ENCODE assay signal across 9 cellular contexts in genomic region chr3:178325330-178325729, GRCh38.
A peak's percentile ranks its signal among the peaks of the same experiment; 100 is the strongest.
DNase-seq lines count a peak whose midpoint lies in the region; ATAC-seq, FAIRE-seq and TF ChIP-seq lines count a peak whose summit lies in the region.
"Had no signal": no experiment of that assay in that cellular context is flagged by ENCODE, and none has a peak within 500 bp of the region (broad histone marks: within the 10 kb centered on the region; RNA-seq: fewer than 3 reads in every experiment).

No MANE protein-coding gene starts in this region.

- no peaks in the 10 kb centered on the region for H3K9me2 ChIP-seq in neural cell (ENCODE audit: insufficient read depth, low read length)

- TF ChIP-seq CTCF in bronchial epithelial cell (IDR thresholded peaks at IDR 0.05; ENCODE audit: insufficient read depth, low read length, severe bottlenecking), result peak; percentile 4
- TF ChIP-seq CTCF in neural cell (IDR thresholded peaks at IDR 0.05; ENCODE audit: poor library complexity, severe bottlenecking), result peak; percentile 76

- DNase-seq in Caki2 (ENCODE audit: low read depth) (peak; percentile 41), NCI-H2081 treated with DMSO at 0.1 percent for 48 hours (lab: John Stamatoyannopoulos, UW) (peak; percentile 27), bronchial epithelial cell (ENCODE audit: low read depth) (peak; percentile 44), A172 (ENCODE audit: low spot score) (no peak)

- no peak for TF ChIP-seq EP300 in neural cell (conservative IDR thresholded peaks at IDR 0.05; ENCODE audit: poor library complexity, severe bottlenecking)

- H3K36me3 ChIP-seq in bronchial epithelial cell (ENCODE audit: control insufficient read depth, insufficient read depth, low read length), result no peaks in the 10 kb centered on the region
- no peaks in the 10 kb centered on the region for H3K36me3 ChIP-seq in neural cell (ENCODE audit: insufficient read depth, low read length)

- H2AFZ ChIP-seq in neural cell (ENCODE audit: low read depth, low read length), result no peak overlapping the region

- FAIRE-seq in bronchial epithelial cell (lab: Jason Lieb, UNC), result no peak

- no peaks in the 10 kb centered on the region for H4K20me1 ChIP-seq in neural cell (ENCODE audit: insufficient read depth)

- H3K9me3 ChIP-seq in neural cell (ENCODE audit: low read length), result no peaks in the 10 kb centered on the region

- H3K4me2 ChIP-seq in neural cell (ENCODE audit: low read length), result no peak overlapping the region

- peak overlapping the region; percentile 1 for H3K27ac ChIP-seq in neural cell (ENCODE audit: low read length)
- H3K27ac ChIP-seq: skin epidermis had no signal

- TF ChIP-seq RAD21 in neural cell (conservative IDR thresholded peaks at IDR 0.05), result peak; percentile 92

- no peaks in the 10 kb centered on the region for H3K79me2 ChIP-seq in neural cell (replicated peaks; ENCODE audit: insufficient read depth, low read length)

- H3K4me3 ChIP-seq in bronchial epithelial cell (ENCODE audit: low read depth, low read length), result no peak overlapping the region
- H3K4me3 ChIP-seq in neural cell (ENCODE audit: low read length), result no peak overlapping the region
- H3K4me3 ChIP-seq: skin epidermis had no signal

- H3K27me3 ChIP-seq in bronchial epithelial cell (ENCODE audit: control insufficient read depth, insufficient read depth, low read length), result no peaks in the 10 kb centered on the region
- no peaks in the 10 kb centered on the region for H3K27me3 ChIP-seq in neural cell (ENCODE audit: insufficient read depth, low read depth, low read length)

- H3F3A ChIP-seq in neural cell (ENCODE audit: insufficient read depth, low read length, poor library complexity, severe bottlenecking), result no peaks in the 10 kb centered on the region

- ATAC-seq in HG03571 (IDR thresholded peaks at IDR 0.05; ENCODE audit: unreplicated experiment), result no peak
- no peak for ATAC-seq in HG03045 (IDR thresholded peaks at IDR 0.05; ENCODE audit: unreplicated experiment)
- ATAC-seq in GM18519 (IDR thresholded peaks at IDR 0.05; ENCODE audit: low FRiP score, unreplicated experiment), result no peak

- no peak overlapping the region for H3K9ac ChIP-seq in neural cell (ENCODE audit: low read length)

- in situ Hi-C loops in Caki2 (cut with HindIII; ENCODE audit: low pct_unique_long_range_greater_than_20kb, low sequenced_read_pairs), result no loop called here

TF ChIP-seq in neural cell, 6 proteins besides CTCF, POLR2A, EP300 and RAD21:
- TF ChIP-seq TAF1 (IDR thresholded peaks at IDR 0.05; ENCODE audit: low read depth), result no peak
- TF ChIP-seq MXI1 (conservative IDR thresholded peaks at IDR 0.05; ENCODE audit: poor library complexity, severe bottlenecking), result no peak
- TF ChIP-seq SMC3 (conservative IDR thresholded peaks at IDR 0.05; ENCODE audit: poor library complexity), result peak; percentile 90
- no peak for TF ChIP-seq POLR2AphosphoS5 (IDR thresholded peaks at IDR 0.05)
- TF ChIP-seq, protein P1, sequence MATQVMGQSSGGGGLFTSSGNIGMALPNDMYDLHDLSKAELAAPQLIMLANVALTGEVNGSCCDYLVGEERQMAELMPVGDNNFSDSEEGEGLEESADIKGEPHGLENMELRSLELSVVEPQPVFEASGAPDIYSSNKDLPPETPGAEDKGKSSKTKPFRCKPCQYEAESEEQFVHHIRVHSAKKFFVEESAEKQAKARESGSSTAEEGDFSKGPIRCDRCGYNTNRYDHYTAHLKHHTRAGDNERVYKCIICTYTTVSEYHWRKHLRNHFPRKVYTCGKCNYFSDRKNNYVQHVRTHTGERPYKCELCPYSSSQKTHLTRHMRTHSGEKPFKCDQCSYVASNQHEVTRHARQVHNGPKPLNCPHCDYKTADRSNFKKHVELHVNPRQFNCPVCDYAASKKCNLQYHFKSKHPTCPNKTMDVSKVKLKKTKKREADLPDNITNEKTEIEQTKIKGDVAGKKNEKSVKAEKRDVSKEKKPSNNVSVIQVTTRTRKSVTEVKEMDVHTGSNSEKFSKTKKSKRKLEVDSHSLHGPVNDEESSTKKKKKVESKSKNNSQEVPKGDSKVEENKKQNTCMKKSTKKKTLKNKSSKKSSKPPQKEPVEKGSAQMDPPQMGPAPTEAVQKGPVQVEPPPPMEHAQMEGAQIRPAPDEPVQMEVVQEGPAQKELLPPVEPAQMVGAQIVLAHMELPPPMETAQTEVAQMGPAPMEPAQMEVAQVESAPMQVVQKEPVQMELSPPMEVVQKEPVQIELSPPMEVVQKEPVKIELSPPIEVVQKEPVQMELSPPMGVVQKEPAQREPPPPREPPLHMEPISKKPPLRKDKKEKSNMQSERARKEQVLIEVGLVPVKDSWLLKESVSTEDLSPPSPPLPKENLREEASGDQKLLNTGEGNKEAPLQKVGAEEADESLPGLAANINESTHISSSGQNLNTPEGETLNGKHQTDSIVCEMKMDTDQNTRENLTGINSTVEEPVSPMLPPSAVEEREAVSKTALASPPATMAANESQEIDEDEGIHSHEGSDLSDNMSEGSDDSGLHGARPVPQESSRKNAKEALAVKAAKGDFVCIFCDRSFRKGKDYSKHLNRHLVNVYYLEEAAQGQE (IDR thresholded peaks at IDR 0.05; ENCODE audit: borderline replicate concordance), result no peak
- no peak for TF ChIP-seq EZH2 (IDR thresholded peaks at IDR 0.05; ENCODE audit: borderline replicate concordance, insufficient read depth, low read length, poor library complexity, severe bottlenecking)
